Comparison of ENCODE assay signal across 1 cellular context in the genomic region with DNA sequence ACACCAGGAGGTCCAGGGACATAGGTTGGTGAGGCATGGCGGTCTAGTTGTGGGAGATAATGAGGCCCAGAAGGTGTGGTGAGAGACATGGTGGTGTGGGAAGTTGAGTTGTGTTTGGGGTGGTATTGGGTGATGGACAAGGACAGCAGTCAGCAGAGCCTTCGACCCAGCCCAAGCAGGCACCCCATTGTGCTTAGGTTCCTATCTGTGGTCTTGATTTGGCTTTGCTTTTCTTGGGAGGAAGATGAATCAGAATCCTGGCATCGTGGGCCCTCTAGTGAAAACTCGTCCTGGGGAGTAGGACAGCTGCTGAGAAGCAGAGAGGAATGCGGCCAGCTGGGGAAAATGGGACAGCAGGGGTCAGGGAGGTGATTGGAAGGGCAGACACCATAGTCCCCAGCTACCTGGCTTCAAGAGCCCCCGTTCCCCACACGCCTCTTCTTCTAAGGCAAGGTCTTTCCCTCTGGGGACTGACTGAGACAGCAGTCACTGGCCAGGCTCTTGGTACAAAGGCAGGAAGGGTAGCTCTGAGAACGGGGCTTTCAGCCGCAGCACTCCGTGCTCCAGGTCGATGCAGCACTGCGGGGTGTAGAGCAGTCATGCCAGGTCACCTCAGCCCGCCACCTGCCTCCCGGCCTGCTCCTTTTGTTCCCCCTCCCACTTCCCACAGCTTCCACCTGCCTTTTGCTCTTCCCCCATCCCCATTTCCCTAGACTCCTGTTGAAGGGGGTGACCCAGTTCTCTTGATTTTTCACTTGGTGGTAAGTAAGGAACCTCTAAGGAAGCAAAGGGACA.
TF ChIP-seq lines count a peak whose summit lies in the region.

No MANE protein-coding gene starts in this region.

TF ChIP-seq in H1, 55 proteins besides CTCF, POLR2A, EP300 and RAD21:
- TF ChIP-seq BACH1 (IDR thresholded peaks at IDR 0.05; ENCODE audit: low read length) (no peak), POLR2AphosphoS5 (IDR thresholded peaks at IDR 0.05; ENCODE audit: low read depth, low read length) (no peak), CBX5 (IDR thresholded peaks at IDR 0.05; ENCODE audit: low read depth, low read length) (no peak), ASH2L (IDR thresholded peaks at IDR 0.05; ENCODE audit: low read length) (no peak), EGR1 (IDR thresholded peaks at IDR 0.05; ENCODE audit: borderline replicate concordance, low read depth, low read length) (no peak), SP2 (IDR thresholded peaks at IDR 0.05; ENCODE audit: low read length) (no peak), CTBP2 (IDR thresholded peaks at IDR 0.05; ENCODE audit: borderline replicate concordance, insufficient read depth, insufficient read length, low read length) (no peak)
- TF ChIP-seq, protein P1, sequence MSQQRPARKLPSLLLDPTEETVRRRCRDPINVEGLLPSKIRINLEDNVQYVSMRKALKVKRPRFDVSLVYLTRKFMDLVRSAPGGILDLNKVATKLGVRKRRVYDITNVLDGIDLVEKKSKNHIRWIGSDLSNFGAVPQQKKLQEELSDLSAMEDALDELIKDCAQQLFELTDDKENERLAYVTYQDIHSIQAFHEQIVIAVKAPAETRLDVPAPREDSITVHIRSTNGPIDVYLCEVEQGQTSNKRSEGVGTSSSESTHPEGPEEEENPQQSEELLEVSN (IDR thresholded peaks at IDR 0.05), result no peak
- TF ChIP-seq, protein P2, sequence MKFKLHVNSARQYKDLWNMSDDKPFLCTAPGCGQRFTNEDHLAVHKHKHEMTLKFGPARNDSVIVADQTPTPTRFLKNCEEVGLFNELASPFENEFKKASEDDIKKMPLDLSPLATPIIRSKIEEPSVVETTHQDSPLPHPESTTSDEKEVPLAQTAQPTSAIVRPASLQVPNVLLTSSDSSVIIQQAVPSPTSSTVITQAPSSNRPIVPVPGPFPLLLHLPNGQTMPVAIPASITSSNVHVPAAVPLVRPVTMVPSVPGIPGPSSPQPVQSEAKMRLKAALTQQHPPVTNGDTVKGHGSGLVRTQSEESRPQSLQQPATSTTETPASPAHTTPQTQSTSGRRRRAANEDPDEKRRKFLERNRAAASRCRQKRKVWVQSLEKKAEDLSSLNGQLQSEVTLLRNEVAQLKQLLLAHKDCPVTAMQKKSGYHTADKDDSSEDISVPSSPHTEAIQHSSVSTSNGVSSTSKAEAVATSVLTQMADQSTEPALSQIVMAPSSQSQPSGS (IDR thresholded peaks at IDR 0.05; ENCODE audit: low read length), result no peak
- TF ChIP-seq, protein P3, sequence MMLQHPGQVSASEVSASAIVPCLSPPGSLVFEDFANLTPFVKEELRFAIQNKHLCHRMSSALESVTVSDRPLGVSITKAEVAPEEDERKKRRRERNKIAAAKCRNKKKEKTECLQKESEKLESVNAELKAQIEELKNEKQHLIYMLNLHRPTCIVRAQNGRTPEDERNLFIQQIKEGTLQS (IDR thresholded peaks at IDR 0.05; ENCODE audit: insufficient read depth, low read depth, low read length), result no peak
